ENCODE assay signal across 8 cellular contexts in genomic region chr1:235325854-235326253, GRCh38. TPM values are rescaled to one million over a fixed set of nuclear protein-coding genes. Genes with fewer than 3 reads are reported as not detected.
DNase-seq lines count a peak whose midpoint lies in the region; ATAC-seq, FAIRE-seq and TF ChIP-seq lines count a peak whose summit lies in the region.

No MANE protein-coding gene starts in this region.

- no peak for DNase-seq in activated naive CD4-positive, alpha-beta T cell treated with anti-CD3 and anti-CD28 coated beads for 36 hours
- DNase-seq in activated naive CD4-positive, alpha-beta T cell treated with Interleukin-2 at 50 U/mL for 16 hours, result no peak
- DNase-seq in activated T-helper 2 cell treated with anti-CD3 and anti-CD28 coated beads, Interferon-gamma antibody, Interleukin-2, Interleukin-4, amounts not matched to agents 10 μg/mL and 5 μg/mL and 100 μg/mL, durations not matched to agents 14 hours and 24 hours and 36 hours (ENCODE audit: low spot score), result no peak
- DNase-seq in kidney, result no peak
- no peak for DNase-seq in testis
- DNase-seq in A172 (ENCODE audit: low spot score), result no peak

- no peak for TF ChIP-seq CTCF in kidney (IDR thresholded peaks at IDR 0.05; ENCODE audit: borderline replicate concordance, extremely low read depth, insufficient read depth)
- TF ChIP-seq CTCF in testis (IDR thresholded peaks at IDR 0.05), result no peak

- H3K4me1 ChIP-seq in kidney (ENCODE audit: control insufficient read depth in 1 of 2, insufficient read depth in 1 of 2, low read depth in 1 of 2, low read length in 2 of 2), result peaks cover 2 to 25% of the 10 kb centered on the region in 2 donors
- H3K4me1 ChIP-seq in testis, result peaks cover 15% of the 10 kb centered on the region

- peak overlapping the region; percentile 93 for H3K4me3 Mint-ChIP-seq in activated naive CD4-positive, alpha-beta T cell treated with anti-CD3 and anti-CD28 coated beads for 36 hours
- peak overlapping the region; percentile 98 for H3K4me3 Mint-ChIP-seq in activated T-helper 2 cell treated with anti-CD3 and anti-CD28 coated beads, Interferon-gamma antibody, Interleukin-2, Interleukin-4, amounts not matched to agents 10 μg/mL and 5 μg/mL and 100 μg/mL, durations not matched to agents 14 hours and 24 hours and 36 hours (ENCODE audit: low read depth)

- H3K36me3 ChIP-seq in kidney (ENCODE audit: control insufficient read depth in 1 of 2, insufficient read depth in 2 of 2, low read length in 2 of 2) (no peaks in the 10 kb centered on the region), testis (ENCODE audit: low read depth, missing control alignments) (no peaks in the 10 kb centered on the region)

- intact Hi-C loops in activated naive CD4-positive, alpha-beta T cell treated with anti-CD3 and anti-CD28 coated beads for 36 hours (cut with micrococcal nuclease), result loop anchor here (5.0 kb wide), 2 partner anchors 224 to 604 kb away; no protein-coding TSS in a partner anchor
- intact Hi-C loops in activated T-helper 2 cell treated with anti-CD3 and anti-CD28 coated beads, Interferon-gamma antibody, Interleukin-2, Interleukin-4, amounts not matched to agents 10 μg/mL and 5 μg/mL and 100 μg/mL, durations not matched to agents 14 hours and 24 hours and 36 hours (cut with micrococcal nuclease), result loop anchor here (5.0 to 10.0 kb wide), 3 partner anchors 541 to 851 kb away; partner anchors contain the start of genes LYST and TARBP1
- intact Hi-C loops in kidney (cut with DNase I), result no loop called here
- intact Hi-C loops in testis (cut with DNase I; ENCODE audit: low total_unique reads), result loop anchor here (10.0 kb wide), 1 partner anchor 221 kb away; no protein-coding TSS in a partner anchor

- FAIRE-seq in kidney (lab: Jason Lieb, UNC), result no peak

- H3K27ac ChIP-seq in kidney (ENCODE audit: low read depth in 2 of 2, low read length in 2 of 2) (no peak overlapping the region), testis (peak overlapping the region; percentile 1 to 99)

- no peaks in the 10 kb centered on the region for H3K9me3 ChIP-seq in kidney (ENCODE audit: control insufficient read depth in 1 of 2, low read length in 2 of 2)
- H3K9me3 ChIP-seq in testis, result no peaks in the 10 kb centered on the region

- peak overlapping the region; percentile 81 to 94 for H3K4me3 ChIP-seq in kidney (ENCODE audit: low read length in 2 of 2)
- H3K4me3 ChIP-seq in testis, result peak overlapping the region in 1 of 2 donors; percentile 96

- peaks cover 40% of the 10 kb centered on the region for H3K4me1 Mint-ChIP-seq in activated naive CD4-positive, alpha-beta T cell treated with anti-CD3 and anti-CD28 coated beads for 36 hours (ENCODE audit: low read depth)
- peaks cover 40% of the 10 kb centered on the region for H3K4me1 Mint-ChIP-seq in activated T-helper 2 cell treated with anti-CD3 and anti-CD28 coated beads, Interferon-gamma antibody, Interleukin-2, Interleukin-4, amounts not matched to agents 10 μg/mL and 5 μg/mL and 100 μg/mL, durations not matched to agents 14 hours and 24 hours and 36 hours (ENCODE audit: low read depth)

- peaks cover 24% of the 10 kb centered on the region for H3K36me3 Mint-ChIP-seq in activated naive CD4-positive, alpha-beta T cell treated with anti-CD3 and anti-CD28 coated beads for 36 hours (ENCODE audit: low read depth)
- peaks cover 34% of the 10 kb centered on the region for H3K36me3 Mint-ChIP-seq in activated T-helper 2 cell treated with anti-CD3 and anti-CD28 coated beads, Interferon-gamma antibody, Interleukin-2, Interleukin-4, amounts not matched to agents 10 μg/mL and 5 μg/mL and 100 μg/mL, durations not matched to agents 14 hours and 24 hours and 36 hours (ENCODE audit: low read depth)

- 15 to 29% methylated on average over 2 of the region's 2 CpGs for WGBS in testis, 2 donors

- no peaks in the 10 kb centered on the region for H3K9me3 Mint-ChIP-seq in activated naive CD4-positive, alpha-beta T cell treated with anti-CD3 and anti-CD28 coated beads for 36 hours
- H3K9me3 Mint-ChIP-seq in activated T-helper 2 cell treated with anti-CD3 and anti-CD28 coated beads, Interferon-gamma antibody, Interleukin-2, Interleukin-4, amounts not matched to agents 10 μg/mL and 5 μg/mL and 100 μg/mL, durations not matched to agents 14 hours and 24 hours and 36 hours, result no peaks in the 10 kb centered on the region

- H3K27me3 ChIP-seq in testis, result no peaks in the 10 kb centered on the region

- H3K27ac Mint-ChIP-seq in activated naive CD4-positive, alpha-beta T cell treated with anti-CD3 and anti-CD28 coated beads for 36 hours, result peak overlapping the region; percentile 91
- H3K27ac Mint-ChIP-seq in activated T-helper 2 cell treated with anti-CD3 and anti-CD28 coated beads, Interferon-gamma antibody, Interleukin-2, Interleukin-4, amounts not matched to agents 10 μg/mL and 5 μg/mL and 100 μg/mL, durations not matched to agents 14 hours and 24 hours and 36 hours, result peak overlapping the region; percentile 92

- no peak for ATAC-seq in GM19455 (IDR thresholded peaks at IDR 0.05; ENCODE audit: unreplicated experiment)
- no peak for ATAC-seq in HG03097 (IDR thresholded peaks at IDR 0.05; ENCODE audit: low FRiP score, unreplicated experiment)

- no peak for TF ChIP-seq POLR2A in testis (IDR thresholded peaks at IDR 0.05)

- CTCF ChIA-PET in activated naive CD4-positive, alpha-beta T cell treated with anti-CD3 and anti-CD28 coated beads for 36 hours (lab: Charles Lee), result interaction anchor here (0.8 kb wide), 1 partner anchor 64 kb away, joined by 3 read pairs; no protein-coding TSS in a partner anchor

- peak overlapping the region in 1 of 2 donors; percentile 37 for H3K9ac ChIP-seq in kidney (ENCODE audit: low read length in 2 of 2)

- no peaks in the 10 kb centered on the region for H3K27me3 Mint-ChIP-seq in activated naive CD4-positive, alpha-beta T cell treated with anti-CD3 and anti-CD28 coated beads for 36 hours (ENCODE audit: low read depth)
- H3K27me3 Mint-ChIP-seq in activated T-helper 2 cell treated with anti-CD3 and anti-CD28 coated beads, Interferon-gamma antibody, Interleukin-2, Interleukin-4, amounts not matched to agents 10 μg/mL and 5 μg/mL and 100 μg/mL, durations not matched to agents 14 hours and 24 hours and 36 hours (ENCODE audit: low read depth), result no peaks in the 10 kb centered on the region

RNA-seq across cellular contexts. Expression of gene ARID4B, which starts 2.1 kb away (rescaled TPM):
- 10 to 100 TPM; 39.9 to 43.8 TPM for total RNA-seq in activated naive CD4-positive, alpha-beta T cell treated with anti-CD3 and anti-CD28 coated beads for 36 hours
- 49.6 and 55.3 TPM in 2 replicates for total RNA-seq in activated T-helper 2 cell treated with anti-CD3 and anti-CD28 coated beads, Interferon-gamma antibody, Interleukin-2, Interleukin-4, amounts not matched to agents 10 μg/mL and 5 μg/mL and 100 μg/mL, durations not matched to agents 14 hours and 24 hours and 36 hours
- 50.3 TPM for total RNA-seq in kidney
- polyA plus RNA-seq in kidney (ENCODE audit: insufficient read depth, low read depth, low replicate concordance), result 6.6 TPM
- total RNA-seq in testis, result 10 to 100 TPM; 60.0 to 72.4 TPM
- 11.6 TPM for polyA plus RNA-seq in testis (ENCODE audit: insufficient read depth, low read depth, low replicate concordance)
- 27.6 and 29.9 TPM in 2 replicates for total RNA-seq in A172 (2014; rRNA removed; shearing (Covaris generic))

RNA-seq across cellular contexts. Expression of gene GGPS1, which starts 2.5 kb away (rescaled TPM):
- 10 to 100 TPM; 35.3 to 36.9 TPM for total RNA-seq in activated naive CD4-positive, alpha-beta T cell treated with anti-CD3 and anti-CD28 coated beads for 36 hours
- 30.4 and 33.7 TPM in 2 replicates for total RNA-seq in activated T-helper 2 cell treated with anti-CD3 and anti-CD28 coated beads, Interferon-gamma antibody, Interleukin-2, Interleukin-4, amounts not matched to agents 10 μg/mL and 5 μg/mL and 100 μg/mL, durations not matched to agents 14 hours and 24 hours and 36 hours
- total RNA-seq in kidney (39.0 TPM), testis (10 to 100 TPM; 29.4 to 37.4 TPM)
- polyA plus RNA-seq in kidney (ENCODE audit: insufficient read depth, low read depth, low replicate concordance) (38.3 TPM), testis (ENCODE audit: insufficient read depth, low read depth, low replicate concordance) (73.0 TPM)
- 51.9 and 64.1 TPM in 2 replicates for total RNA-seq in A172 (2014; rRNA removed; shearing (Covaris generic))

RNA-seq across cellular contexts. Expression of gene TBCE, which starts 41.4 kb away (rescaled TPM):
- 10 to 100 TPM; 18.8 to 22.1 TPM for total RNA-seq in activated naive CD4-positive, alpha-beta T cell treated with anti-CD3 and anti-CD28 coated beads for 36 hours
- total RNA-seq in activated T-helper 2 cell treated with anti-CD3 and anti-CD28 coated beads, Interferon-gamma antibody, Interleukin-2, Interleukin-4, amounts not matched to agents 10 μg/mL and 5 μg/mL and 100 μg/mL, durations not matched to agents 14 hours and 24 hours and 36 hours, result 25.0 and 28.2 TPM in 2 replicates
- total RNA-seq in kidney (15.1 TPM), testis (10 to 100 TPM; 20.1 to 22.4 TPM)
- polyA plus RNA-seq in kidney (ENCODE audit: insufficient read depth, low read depth, low replicate concordance) (22.6 TPM), testis (ENCODE audit: insufficient read depth, low read depth, low replicate concordance) (29.8 TPM)
- total RNA-seq in A172 (2014; rRNA removed; shearing (Covaris generic)), result 49.8 and 58.3 TPM in 2 replicates

Comparison
In these comparisons a context has a peak if more than half of its experiments do, and no peak if none do; other contexts are left out.
1. H3K27ac ChIP-seq: peak in testis (2 of 2); none in kidney (0 of 2).